ENCODE assay signal across 1 cellular context in the genomic region with DNA sequence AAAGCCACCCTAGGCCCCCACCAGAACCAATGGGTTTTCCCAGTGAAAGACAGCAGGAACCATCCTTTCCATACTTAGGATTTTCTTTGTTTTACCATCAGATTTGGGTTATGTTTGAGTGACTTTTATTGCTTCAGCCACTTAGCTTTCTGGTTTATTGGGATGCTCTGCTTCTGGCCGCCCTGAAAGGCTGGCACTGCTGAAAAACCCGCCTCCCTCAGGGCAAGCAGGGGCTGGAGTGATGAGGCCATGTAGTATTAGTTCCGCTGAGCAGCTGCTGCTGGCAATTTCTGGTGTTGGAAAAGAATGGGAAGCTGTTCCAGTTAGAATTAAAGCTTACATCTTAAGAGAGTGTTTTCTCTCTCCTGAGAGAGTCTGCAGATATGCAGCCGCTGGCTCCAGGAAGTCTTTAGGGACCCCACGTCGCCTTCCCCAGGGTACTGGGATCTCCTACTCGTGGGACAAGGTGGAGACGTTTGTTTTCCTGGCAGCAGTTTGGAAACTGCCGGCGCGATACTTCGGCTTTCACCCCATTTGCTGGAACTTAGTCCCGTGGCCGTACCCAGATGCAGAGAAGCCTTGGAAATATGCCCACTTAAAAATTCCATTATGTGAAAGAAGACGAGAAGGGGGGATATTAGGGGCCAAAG.
TF ChIP-seq lines count a peak whose summit lies in the region.

No MANE protein-coding gene starts in this region.

TF ChIP-seq in WTC11, 78 proteins besides CTCF, POLR2A, EP300 and RAD21 (continued from another document):
- TF ChIP-seq, protein P1, sequence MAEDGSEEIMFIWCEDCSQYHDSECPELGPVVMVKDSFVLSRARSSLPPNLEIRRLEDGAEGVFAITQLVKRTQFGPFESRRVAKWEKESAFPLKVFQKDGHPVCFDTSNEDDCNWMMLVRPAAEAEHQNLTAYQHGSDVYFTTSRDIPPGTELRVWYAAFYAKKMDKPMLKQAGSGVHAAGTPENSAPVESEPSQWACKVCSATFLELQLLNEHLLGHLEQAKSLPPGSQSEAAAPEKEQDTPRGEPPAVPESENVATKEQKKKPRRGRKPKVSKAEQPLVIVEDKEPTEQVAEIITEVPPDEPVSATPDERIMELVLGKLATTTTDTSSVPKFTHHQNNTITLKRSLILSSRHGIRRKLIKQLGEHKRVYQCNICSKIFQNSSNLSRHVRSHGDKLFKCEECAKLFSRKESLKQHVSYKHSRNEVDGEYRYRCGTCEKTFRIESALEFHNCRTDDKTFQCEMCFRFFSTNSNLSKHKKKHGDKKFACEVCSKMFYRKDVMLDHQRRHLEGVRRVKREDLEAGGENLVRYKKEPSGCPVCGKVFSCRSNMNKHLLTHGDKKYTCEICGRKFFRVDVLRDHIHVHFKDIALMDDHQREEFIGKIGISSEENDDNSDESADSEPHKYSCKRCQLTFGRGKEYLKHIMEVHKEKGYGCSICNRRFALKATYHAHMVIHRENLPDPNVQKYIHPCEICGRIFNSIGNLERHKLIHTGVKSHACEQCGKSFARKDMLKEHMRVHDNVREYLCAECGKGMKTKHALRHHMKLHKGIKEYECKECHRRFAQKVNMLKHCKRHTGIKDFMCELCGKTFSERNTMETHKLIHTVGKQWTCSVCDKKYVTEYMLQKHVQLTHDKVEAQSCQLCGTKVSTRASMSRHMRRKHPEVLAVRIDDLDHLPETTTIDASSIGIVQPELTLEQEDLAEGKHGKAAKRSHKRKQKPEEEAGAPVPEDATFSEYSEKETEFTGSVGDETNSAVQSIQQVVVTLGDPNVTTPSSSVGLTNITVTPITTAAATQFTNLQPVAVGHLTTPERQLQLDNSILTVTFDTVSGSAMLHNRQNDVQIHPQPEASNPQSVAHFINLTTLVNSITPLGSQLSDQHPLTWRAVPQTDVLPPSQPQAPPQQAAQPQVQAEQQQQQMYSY (CRISPR knock-in tag; IDR thresholded peaks at IDR 0.05) = no peak
- TF ChIP-seq, protein P2, sequence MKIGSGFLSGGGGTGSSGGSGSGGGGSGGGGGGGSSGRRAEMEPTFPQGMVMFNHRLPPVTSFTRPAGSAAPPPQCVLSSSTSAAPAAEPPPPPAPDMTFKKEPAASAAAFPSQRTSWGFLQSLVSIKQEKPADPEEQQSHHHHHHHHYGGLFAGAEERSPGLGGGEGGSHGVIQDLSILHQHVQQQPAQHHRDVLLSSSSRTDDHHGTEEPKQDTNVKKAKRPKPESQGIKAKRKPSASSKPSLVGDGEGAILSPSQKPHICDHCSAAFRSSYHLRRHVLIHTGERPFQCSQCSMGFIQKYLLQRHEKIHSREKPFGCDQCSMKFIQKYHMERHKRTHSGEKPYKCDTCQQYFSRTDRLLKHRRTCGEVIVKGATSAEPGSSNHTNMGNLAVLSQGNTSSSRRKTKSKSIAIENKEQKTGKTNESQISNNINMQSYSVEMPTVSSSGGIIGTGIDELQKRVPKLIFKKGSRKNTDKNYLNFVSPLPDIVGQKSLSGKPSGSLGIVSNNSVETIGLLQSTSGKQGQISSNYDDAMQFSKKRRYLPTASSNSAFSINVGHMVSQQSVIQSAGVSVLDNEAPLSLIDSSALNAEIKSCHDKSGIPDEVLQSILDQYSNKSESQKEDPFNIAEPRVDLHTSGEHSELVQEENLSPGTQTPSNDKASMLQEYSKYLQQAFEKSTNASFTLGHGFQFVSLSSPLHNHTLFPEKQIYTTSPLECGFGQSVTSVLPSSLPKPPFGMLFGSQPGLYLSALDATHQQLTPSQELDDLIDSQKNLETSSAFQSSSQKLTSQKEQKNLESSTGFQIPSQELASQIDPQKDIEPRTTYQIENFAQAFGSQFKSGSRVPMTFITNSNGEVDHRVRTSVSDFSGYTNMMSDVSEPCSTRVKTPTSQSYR (CRISPR knock-in tag; IDR thresholded peaks at IDR 0.05) = no peak
- TF ChIP-seq, protein P3, sequence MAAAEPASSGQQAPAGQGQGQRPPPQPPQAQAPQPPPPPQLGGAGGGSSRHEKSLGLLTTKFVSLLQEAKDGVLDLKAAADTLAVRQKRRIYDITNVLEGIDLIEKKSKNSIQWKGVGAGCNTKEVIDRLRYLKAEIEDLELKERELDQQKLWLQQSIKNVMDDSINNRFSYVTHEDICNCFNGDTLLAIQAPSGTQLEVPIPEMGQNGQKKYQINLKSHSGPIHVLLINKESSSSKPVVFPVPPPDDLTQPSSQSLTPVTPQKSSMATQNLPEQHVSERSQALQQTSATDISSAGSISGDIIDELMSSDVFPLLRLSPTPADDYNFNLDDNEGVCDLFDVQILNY (CRISPR knock-in tag; IDR thresholded peaks at IDR 0.05) = no peak
- TF ChIP-seq, protein P4, sequence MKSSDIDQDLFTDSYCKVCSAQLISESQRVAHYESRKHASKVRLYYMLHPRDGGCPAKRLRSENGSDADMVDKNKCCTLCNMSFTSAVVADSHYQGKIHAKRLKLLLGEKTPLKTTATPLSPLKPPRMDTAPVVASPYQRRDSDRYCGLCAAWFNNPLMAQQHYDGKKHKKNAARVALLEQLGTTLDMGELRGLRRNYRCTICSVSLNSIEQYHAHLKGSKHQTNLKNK (CRISPR knock-in tag; IDR thresholded peaks at IDR 0.05) = no peak
TF ChIP-seq in WTC11: peak in this region for 0.
